Comparison of ENCODE assay signal across 30 cellular contexts in genomic region chr5:99076600-99077253, GRCh38.
"Had no signal": no experiment of that assay in that cellular context is flagged by ENCODE, and none has a peak within 500 bp of the region (broad histone marks: within the 10 kb centered on the region; RNA-seq: fewer than 3 reads in every experiment).

No MANE protein-coding gene starts in this region.

- H3K4me1 Mint-ChIP-seq: natural killer cell, T-helper 17 cell had no signal

- H3K36me3 Mint-ChIP-seq: activated CD4-positive, alpha-beta memory T cell treated with anti-CD3 and anti-CD28 coated beads for 36 hours; activated naive CD4-positive, alpha-beta T cell treated with anti-CD3 and anti-CD28 coated beads, Interleukin-2, amount 50 U/mL, for 24 hours; natural killer cell; type B pancreatic cell had no signal

- H3K4me1 ChIP-seq: esophagus muscularis mucosa, foreskin keratinocyte, left ventricle myocardium inferior, right lobe of liver, uterus had no signal

- ATAC-seq: activated CD4-positive, CD25-positive, alpha-beta regulatory T cell treated with anti-CD3 and anti-CD28 coated beads, Interleukin-2, amount 50 U/mL, for 24 hours; activated naive CD8-positive, alpha-beta T cell treated with anti-CD3 and anti-CD28 coated beads, Interleukin-2, amount 50 U/mL, for 24 hours; activated T-cell treated with anti-CD3 and anti-CD28 coated beads, Interleukin-2, amount 50 U/mL, for 4 hours; foreskin keratinocyte; natural killer cell; right lobe of liver; stimulated activated naive CD8-positive, alpha-beta T cell treated with anti-CD3 and anti-CD28 coated beads, Interleukin-15, Interleukin-2, amounts not matched to agents 100 U/mL and 50 U/mL, for 24 hours; T-helper 17 cell had no signal

- H3K4me3 ChIP-seq: esophagus muscularis mucosa, left ventricle myocardium inferior, lung, ovary, right lobe of liver, thoracic aorta, uterus had no signal

- H3K4me3 Mint-ChIP-seq: activated CD4-positive, alpha-beta memory T cell treated with anti-CD3 and anti-CD28 coated beads for 36 hours; activated CD4-positive, alpha-beta T cell treated with anti-CD3 and anti-CD28 coated beads, Interleukin-2, amount 10 ng/mL, durations not matched to agents 24 days and 14 days; activated naive CD4-positive, alpha-beta T cell treated with anti-CD3 and anti-CD28 coated beads, Interleukin-2, amount 50 U/mL, for 24 hours; activated naive CD8-positive, alpha-beta T cell treated with anti-CD3 and anti-CD28 coated beads, Interleukin-2, amount 50 U/mL, for 24 hours; activated T-cell treated with anti-CD3 and anti-CD28 coated beads, Interleukin-2, amount 50 U/mL, for 4 hours; endodermal cell; natural killer cell; T-helper 17 cell; type B pancreatic cell had no signal

- H3K27me3 ChIP-seq: esophagus muscularis mucosa, neutrophil, ovary, right lobe of liver, uterus had no signal

- H3K27ac ChIP-seq: esophagus muscularis mucosa, foreskin keratinocyte, left ventricle myocardium inferior, neutrophil, ovary, right lobe of liver, thoracic aorta, uterus, VCaP had no signal

- H3K36me3 ChIP-seq: esophagus muscularis mucosa, left ventricle myocardium inferior, neutrophil, ovary, right lobe of liver, thoracic aorta, uterus had no signal

- H3K27me3 Mint-ChIP-seq: activated CD4-positive, alpha-beta memory T cell treated with anti-CD3 and anti-CD28 coated beads for 36 hours; activated naive CD4-positive, alpha-beta T cell treated with anti-CD3 and anti-CD28 coated beads, Interleukin-2, amount 50 U/mL, for 24 hours; activated naive CD8-positive, alpha-beta T cell treated with anti-CD3 and anti-CD28 coated beads, Interleukin-2, amount 50 U/mL, for 24 hours; progenitor cell of endocrine pancreas; type B pancreatic cell had no signal

- H3K9me3 ChIP-seq: esophagus muscularis mucosa, neutrophil, ovary, right lobe of liver, thoracic aorta, uterus had no signal

- H3K27ac Mint-ChIP-seq: activated CD4-positive, alpha-beta memory T cell treated with anti-CD3 and anti-CD28 coated beads for 36 hours; activated CD4-positive, alpha-beta T cell treated with anti-CD3 and anti-CD28 coated beads, Interleukin-2, amount 10 ng/mL, durations not matched to agents 24 days and 14 days; activated naive CD4-positive, alpha-beta T cell treated with anti-CD3 and anti-CD28 coated beads, Interleukin-2, amount 50 U/mL, for 24 hours; activated naive CD8-positive, alpha-beta T cell treated with anti-CD3 and anti-CD28 coated beads, Interleukin-2, amount 50 U/mL, for 24 hours; activated T-helper 2 cell treated with anti-CD3 and anti-CD28 coated beads, Interferon-gamma antibody, Interleukin-2, Interleukin-4, amounts not matched to agents 10 μg/mL and 5 μg/mL and 100 μg/mL, durations not matched to agents 14 hours and 24 hours and 36 hours; endodermal cell; natural killer cell; progenitor cell of endocrine pancreas; T-helper 17 cell; type B pancreatic cell had no signal

- H3K9me3 Mint-ChIP-seq: activated CD4-positive, alpha-beta T cell treated with anti-CD3 and anti-CD28 coated beads, Interleukin-2, amount 10 ng/mL, durations not matched to agents 24 days and 14 days; activated naive CD4-positive, alpha-beta T cell treated with anti-CD3 and anti-CD28 coated beads, Interleukin-2, amount 50 U/mL, for 24 hours; activated T-helper 2 cell treated with anti-CD3 and anti-CD28 coated beads, Interferon-gamma antibody, Interleukin-2, Interleukin-4, amounts not matched to agents 10 μg/mL and 5 μg/mL and 100 μg/mL, durations not matched to agents 14 hours and 24 hours and 36 hours; endodermal cell; natural killer cell; type B pancreatic cell had no signal

- DNase-seq: activated CD4-positive, alpha-beta memory T cell treated with anti-CD3 and anti-CD28 coated beads for 36 hours; activated CD4-positive, alpha-beta T cell treated with anti-CD3 and anti-CD28 coated beads, Interleukin-2, amount 10 ng/mL, durations not matched to agents 24 days and 14 days; activated CD8-positive, alpha-beta memory T cell treated with anti-CD3 and anti-CD28 coated beads, Interleukin-2, amount 50 U/mL, for 48 hours; activated naive CD8-positive, alpha-beta T cell treated with anti-CD3 and anti-CD28 coated beads, Interleukin-2, amount 50 U/mL, for 24 hours; activated T-cell treated with anti-CD3 and anti-CD28 coated beads, Interleukin-2, amount 50 U/mL, for 4 hours; amygdala; caudate nucleus; endodermal cell; foreskin keratinocyte; glutamatergic neuron; islet precursor cell; left ventricle myocardium inferior; mesendoderm; natural killer cell; ovary; right lobe of liver; stimulated activated CD4-positive, alpha-beta T cell treated with anti-CD3 and anti-CD28 coated beads, Interleukin-2, amount 100 ng/mL, for 48 hours; stimulated activated naive CD8-positive, alpha-beta T cell treated with anti-CD3 and anti-CD28 coated beads, Interleukin-15, Interleukin-2, amounts not matched to agents 100 U/mL and 50 U/mL, for 24 hours; T-helper 17 cell; uterus had no signal
